20 cellular contexts compared by ENCODE assay signal in genomic region chrX:147217334-147217733, GRCh38.
DNase-seq lines count a peak whose midpoint lies in the region; ATAC-seq and TF ChIP-seq lines count a peak whose summit lies in the region.
"Had no signal": no experiment of that assay in that cellular context is flagged by ENCODE, and none has a peak within 500 bp of the region (broad histone marks: within the 10 kb centered on the region; RNA-seq: fewer than 3 reads in every experiment).

No MANE protein-coding gene starts in this region.

- WGBS in spleen, 5 donors = 69 to 90% (median 89%) methylated on average over 4 of the region's 4 CpGs

- intact Hi-C loops in spleen (cut with DNase I; ENCODE audit: low total_unique reads) = no loop called here

- H3K4me1 ChIP-seq in NT2/D1 (ENCODE audit: insufficient read depth, insufficient read length) = no peaks in the 10 kb centered on the region
- H3K4me1 ChIP-seq in spleen = no peaks in the 10 kb centered on the region
- H3K4me1 ChIP-seq: A549, HAP-1 had no signal

- H3K9me3 ChIP-seq in NT2/D1 (ENCODE audit: insufficient read depth, low read length) = no peaks in the 10 kb centered on the region
- H3K9me3 ChIP-seq in spleen = no peaks in the 10 kb centered on the region
- H3K9me3 ChIP-seq: A549, HAP-1 had no signal

- H3K36me3 ChIP-seq in NT2/D1 (ENCODE audit: insufficient read depth, insufficient read length, low read length) = no peaks in the 10 kb centered on the region
- H3K36me3 ChIP-seq in spleen = no peaks in the 10 kb centered on the region
- H3K36me3 ChIP-seq: HAP-1 had no signal

- ATAC-seq in GM21825 (IDR thresholded peaks at IDR 0.05; ENCODE audit: unreplicated experiment) = no peak
- ATAC-seq in HG03439 (IDR thresholded peaks at IDR 0.05; ENCODE audit: unreplicated experiment) = no peak
- ATAC-seq: A549 had no signal

- DNase-seq in NT2/D1 (ENCODE audit: low read depth, low spot score) (peak; percentile 1), medulla oblongata (ENCODE audit: extremely low spot score) (peak; percentile 2), spleen (peak; percentile 54), NCI-H2081 (lab: John Stamatoyannopoulos, UW) (no peak)
- DNase-seq: 8988T; ACHN; AML-193; C1 segment of cervical spinal cord; Calu3; CD4-positive, alpha-beta memory T cell; COR-L47; DMS53; DMS79 treated with DMSO at 0.1 percent for 48 hours; GF-D8; GOT3; HFFc6 had no signal

- TF ChIP-seq CTCF in spleen (IDR thresholded peaks at IDR 0.05 in 8 of 11, conservative IDR thresholded peaks at IDR 0.05 in 3 of 11) = no peak

- H3K27ac ChIP-seq in spleen = no peak overlapping the region
- H3K27ac ChIP-seq: A549 had no signal

- H3K9ac ChIP-seq in NT2/D1 (ENCODE audit: insufficient read length, low read depth) = no peak overlapping the region

- H3K4me3 ChIP-seq in NT2/D1 (ENCODE audit: insufficient read length, low read depth) (no peak overlapping the region), spleen (no peak overlapping the region)
- H3K4me3 ChIP-seq: A549, HAP-1 had no signal

- H3K27me3 ChIP-seq in NT2/D1 (ENCODE audit: insufficient read depth, insufficient read length) (no peaks in the 10 kb centered on the region), spleen (replicated peaks in 1 of 7) (no peaks in the 10 kb centered on the region)

- TF ChIP-seq POLR2A in spleen (IDR thresholded peaks at IDR 0.05) = no peak

Comparison
In these comparisons a context has a peak if more than half of its experiments do, and no peak if none do; other contexts are left out.
1. DNase-seq: peak in NT2/D1 (single experiment), medulla oblongata (single experiment) and spleen (single experiment); none in NCI-H2081 (0 of 2).